ENCODE assay signal across 9 cellular contexts in the genomic region with DNA sequence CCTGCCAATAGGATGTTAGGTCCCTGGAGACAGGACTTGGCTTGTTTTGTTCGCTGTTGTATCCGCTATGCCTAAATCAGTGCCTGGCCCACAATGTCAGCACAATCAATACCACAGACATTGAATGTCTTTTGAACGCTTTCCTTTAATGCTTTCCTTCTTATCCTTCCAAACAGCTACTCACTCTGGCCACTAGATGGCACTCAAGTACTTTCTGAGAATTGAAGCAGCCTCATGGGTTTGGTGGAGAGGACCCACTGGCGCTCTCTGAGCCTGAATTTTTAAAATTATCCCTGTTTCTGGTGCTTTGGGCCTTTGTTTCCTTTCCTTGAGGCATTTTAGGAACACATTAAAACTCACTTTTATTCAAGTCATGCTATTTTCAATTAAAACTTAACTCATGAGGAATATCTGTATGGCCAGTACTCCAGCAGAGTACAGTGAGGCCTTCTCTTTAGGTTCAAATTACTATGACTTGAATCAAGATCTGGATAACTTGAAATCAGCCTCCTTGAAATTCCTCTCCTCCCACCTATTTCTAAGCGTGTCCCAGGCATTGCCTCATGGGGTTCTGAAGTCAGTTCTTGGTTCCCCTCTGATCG. TPM values are rescaled to one million over a fixed set of nuclear protein-coding genes. Genes with fewer than 3 reads are reported as not detected.
DNase-seq lines count a peak whose midpoint lies in the region; ATAC-seq and TF ChIP-seq lines count a peak whose summit lies in the region.
"Had no signal": no experiment of that assay in that cellular context is flagged by ENCODE, and none has a peak within 500 bp of the region (broad histone marks: within the 10 kb centered on the region; RNA-seq: fewer than 3 reads in every experiment).

No MANE protein-coding gene starts in this region.

- H3K27ac Mint-ChIP-seq in CD14-positive monocyte (peak overlapping the region in 1 of 7 donors; percentile 28), neural crest cell (ENCODE audit: unreplicated experiment) (no peak overlapping the region)

- H3K4me3 Mint-ChIP-seq in CD14-positive monocyte (no peak overlapping the region), neural crest cell (no peak overlapping the region)

- in situ Hi-C loops in GM23248 (cut with MboI), result loop anchor here (5.0 kb wide), 1 partner anchor 840 kb away; no protein-coding TSS in a partner anchor

- H3K36me3 ChIP-seq in GM23248 (ENCODE audit: low read depth), result no peaks in the 10 kb centered on the region
- H3K36me3 ChIP-seq: SJSA1 had no signal

- H3K36me3 Mint-ChIP-seq in CD14-positive monocyte (peaks cover 3 to 4% of the 10 kb centered on the region in 2 donors), neural crest cell (ENCODE audit: low read depth) (no peaks in the 10 kb centered on the region)

- WGBS in GM23248 (ENCODE audit: low coverage in 1 of 2, low lambda C conversion rate in 2 of 2, missing lambda C conversion rate in 2 of 2), 2 experiments, result 25 to 26% methylated on average over 6 of the region's 6 CpGs

- H3K27me3 ChIP-seq in GM23248 (replicated peaks; ENCODE audit: insufficient read depth), result no peaks in the 10 kb centered on the region

- DNase-seq in CD14-positive monocyte (ENCODE audit: low spot score) (no peak), GM23248 (peak; percentile 74), NCI-H345 treated with DMSO at 0.1 percent for 48 hours (lab: John Stamatoyannopoulos, UW; ENCODE audit: unreplicated experiment) (peak; percentile 38), erythroblast (lab: John Stamatoyannopoulos, UW) (peak; percentile 62 to 81), neural crest cell (ENCODE audit: low read depth, low spot score) (peak; percentile 46), HPDE6-E6E7 (ENCODE audit: extremely low spot score) (no peak)
- peak; percentile 27 to 38 for DNase-seq in activated CD4-positive, alpha-beta T cell treated with anti-CD3 and anti-CD28 coated beads, Interleukin-2, amount 50 U/mL, for 4 hours

- peak; percentile 90 for TF ChIP-seq CTCF in CD14-positive monocyte (IDR thresholded peaks at IDR 0.05)
- TF ChIP-seq CTCF in neural crest cell (conservative IDR thresholded peaks at IDR 0.05), result peak; percentile 97

- H3K9ac ChIP-seq in GM23248, result no peak overlapping the region

- peaks cover 13 to 18% (median 14%) of the 10 kb centered on the region in 3 donors for H3K27me3 Mint-ChIP-seq in CD14-positive monocyte (ENCODE audit: low read depth in 3 of 3)
- no peaks in the 10 kb centered on the region for H3K27me3 Mint-ChIP-seq in neural crest cell (ENCODE audit: low read depth)

- H3K9me3 Mint-ChIP-seq in CD14-positive monocyte (no peaks in the 10 kb centered on the region), neural crest cell (no peaks in the 10 kb centered on the region)

- no peak overlapping the region for H3K4me3 ChIP-seq in GM23248
- H3K4me3 ChIP-seq: SJSA1 had no signal

- no peak for TF ChIP-seq POLR2A in erythroblast (IDR thresholded peaks at IDR 0.05; ENCODE audit: low read length)

- intact Hi-C loops in CD14-positive monocyte (cut with micrococcal nuclease), result loop anchor here (2.0 to 5.0 kb wide), 2 partner anchors 835 kb away; no protein-coding TSS in a partner anchor

- no peaks in the 10 kb centered on the region for H4K20me1 ChIP-seq in GM23248 (ENCODE audit: insufficient read depth)

- peaks cover 29% of the 10 kb centered on the region for H3K4me1 ChIP-seq in GM23248 (ENCODE audit: insufficient read depth)

- no peaks in the 10 kb centered on the region for H3K9me3 ChIP-seq in GM23248 (ENCODE audit: low read depth)
- H3K9me3 ChIP-seq: SJSA1 had no signal

- no peak overlapping the region for H3K4me2 ChIP-seq in GM23248 (ENCODE audit: unreplicated experiment)

- no peaks in the 10 kb centered on the region for H3K9me2 ChIP-seq in GM23248 (ENCODE audit: insufficient read depth)

- H3K4me1 Mint-ChIP-seq in CD14-positive monocyte (peaks cover 37% of the 10 kb centered on the region), neural crest cell (peaks cover 3% of the 10 kb centered on the region)

- peak overlapping the region; percentile 34; the same call in 1 of the 2 replicates for H2AFZ ChIP-seq in GM23248

- H3F3A ChIP-seq in GM23248 (ENCODE audit: insufficient read depth), result peaks cover 13% of the 10 kb centered on the region

- peaks cover 14% of the 10 kb centered on the region for H3K79me2 ChIP-seq in GM23248 (ENCODE audit: insufficient read depth)

- H3K27ac ChIP-seq in GM23248, result no peak overlapping the region
- H3K27ac ChIP-seq: SJSA1 had no signal

- ATAC-seq in GM18520 (IDR thresholded peaks at IDR 0.05; ENCODE audit: unreplicated experiment), result no peak

RNA-seq across cellular contexts. Expression of gene NLRP1, which starts 3.2 kb away (rescaled TPM):
- 10 to 100 TPM; 13.2 to 17.3 TPM for polyA plus RNA-seq in CD14-positive monocyte
- 33.4 and 36.0 TPM in 2 replicates for total RNA-seq in GM23248 (2014; rRNA removed; shearing (Covaris generic))
- polyA plus RNA-seq in GM23248 (2016; fragmentation: Nextera tagmentation; extraction: Ambion mirVana), result 16.8 and 17.5 TPM in 2 replicates
- total RNA-seq in neural crest cell, result 49.3 and 55.4 TPM in 2 replicates

Comparison
In these comparisons a context has a peak if more than half of its experiments do, and no peak if none do; other contexts are left out.
1. DNase-seq: peak in GM23248 (single experiment), NCI-H345 treated with DMSO at 0.1 percent for 48 hours (single experiment), activated CD4-positive, alpha-beta T cell treated with anti-CD3 and anti-CD28 coated beads, Interleukin-2, amount 50 U/mL, for 4 hours (2 of 2), erythroblast (2 of 2) and neural crest cell (single experiment); none in CD14-positive monocyte (single experiment) and HPDE6-E6E7 (single experiment).